ENCODE assay signal across 1 cellular context in the genomic region with DNA sequence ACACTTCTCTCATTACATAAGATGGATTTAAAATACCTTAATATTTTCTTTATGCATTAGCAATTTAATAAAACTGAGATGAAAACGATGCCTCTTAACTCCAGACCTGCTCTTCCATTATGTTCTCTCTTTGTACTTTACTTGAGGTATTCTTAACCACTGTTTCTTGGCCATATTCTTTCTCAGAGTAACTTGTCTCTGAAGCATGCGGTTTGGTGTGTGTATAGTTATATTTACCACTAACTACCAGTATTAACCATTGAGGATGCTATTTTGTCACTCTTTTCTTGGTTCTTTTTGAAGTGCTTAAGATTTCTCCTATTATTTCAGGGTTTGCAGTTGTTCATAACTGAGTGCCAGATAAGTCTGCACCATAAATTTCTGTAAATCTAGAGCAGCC.
TF ChIP-seq lines count a peak whose summit lies in the region.

No MANE protein-coding gene starts in this region.

TF ChIP-seq in SK-N-SH treated with all-trans-retinoic acid at 6 μM for 48 hours, 23 proteins besides CTCF, POLR2A, EP300 and RAD21 (continued from another document):
- TF ChIP-seq, protein P1, sequence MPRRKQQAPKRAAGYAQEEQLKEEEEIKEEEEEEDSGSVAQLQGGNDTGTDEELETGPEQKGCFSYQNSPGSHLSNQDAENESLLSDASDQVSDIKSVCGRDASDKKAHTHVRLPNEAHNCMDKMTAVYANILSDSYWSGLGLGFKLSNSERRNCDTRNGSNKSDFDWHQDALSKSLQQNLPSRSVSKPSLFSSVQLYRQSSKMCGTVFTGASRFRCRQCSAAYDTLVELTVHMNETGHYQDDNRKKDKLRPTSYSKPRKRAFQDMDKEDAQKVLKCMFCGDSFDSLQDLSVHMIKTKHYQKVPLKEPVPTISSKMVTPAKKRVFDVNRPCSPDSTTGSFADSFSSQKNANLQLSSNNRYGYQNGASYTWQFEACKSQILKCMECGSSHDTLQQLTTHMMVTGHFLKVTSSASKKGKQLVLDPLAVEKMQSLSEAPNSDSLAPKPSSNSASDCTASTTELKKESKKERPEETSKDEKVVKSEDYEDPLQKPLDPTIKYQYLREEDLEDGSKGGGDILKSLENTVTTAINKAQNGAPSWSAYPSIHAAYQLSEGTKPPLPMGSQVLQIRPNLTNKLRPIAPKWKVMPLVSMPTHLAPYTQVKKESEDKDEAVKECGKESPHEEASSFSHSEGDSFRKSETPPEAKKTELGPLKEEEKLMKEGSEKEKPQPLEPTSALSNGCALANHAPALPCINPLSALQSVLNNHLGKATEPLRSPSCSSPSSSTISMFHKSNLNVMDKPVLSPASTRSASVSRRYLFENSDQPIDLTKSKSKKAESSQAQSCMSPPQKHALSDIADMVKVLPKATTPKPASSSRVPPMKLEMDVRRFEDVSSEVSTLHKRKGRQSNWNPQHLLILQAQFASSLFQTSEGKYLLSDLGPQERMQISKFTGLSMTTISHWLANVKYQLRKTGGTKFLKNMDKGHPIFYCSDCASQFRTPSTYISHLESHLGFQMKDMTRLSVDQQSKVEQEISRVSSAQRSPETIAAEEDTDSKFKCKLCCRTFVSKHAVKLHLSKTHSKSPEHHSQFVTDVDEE (CRISPR knock-in tag; IDR thresholded peaks at IDR 0.05), result no peak
- TF ChIP-seq GLIS3 (CRISPR knock-in tag; IDR thresholded peaks at IDR 0.05) (no peak), OSR1 (CRISPR knock-in tag; IDR thresholded peaks at IDR 0.05) (no peak), ZNF70 (CRISPR knock-in tag; IDR thresholded peaks at IDR 0.05) (no peak), BACH2 (CRISPR knock-in tag; IDR thresholded peaks at IDR 0.05; ENCODE audit: borderline replicate concordance) (no peak), ISL1 (CRISPR knock-in tag; IDR thresholded peaks at IDR 0.05) (no peak), SNAI2 (CRISPR knock-in tag; IDR thresholded peaks at IDR 0.05) (no peak), CSDC2 (CRISPR knock-in tag; IDR thresholded peaks at IDR 0.05) (no peak)
TF ChIP-seq in SK-N-SH treated with all-trans-retinoic acid at 6 μM for 48 hours: peak in this region for 0.
